ENCODE assay signal across 1 cellular context in the genomic region with DNA sequence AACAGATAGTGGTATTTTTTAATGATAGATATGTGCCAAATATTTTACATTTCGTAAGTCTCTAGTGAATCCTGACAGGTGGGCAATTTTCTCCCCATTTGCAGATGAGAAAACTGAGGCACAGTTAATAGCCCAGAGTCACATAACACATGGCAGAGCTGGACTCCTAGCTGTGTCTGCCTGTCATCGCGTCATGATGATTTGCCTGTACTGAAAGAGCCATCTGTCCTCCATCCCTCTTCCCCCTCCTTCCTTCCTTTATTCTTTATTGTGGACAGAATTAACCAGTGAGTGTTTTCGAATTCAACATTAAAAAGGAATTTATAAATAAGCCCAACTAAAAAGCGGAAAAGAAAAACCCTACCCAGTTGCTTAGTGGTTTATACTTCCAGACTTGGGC.
A peak's percentile ranks its signal among the peaks of the same experiment; 100 is the strongest.
TF ChIP-seq lines count a peak whose summit lies in the region.

No MANE protein-coding gene starts in this region.

TF ChIP-seq in HepG2, 621 proteins besides CTCF, POLR2A, EP300 and RAD21:
- TF ChIP-seq ZNF629 (CRISPR knock-in tag; conservative IDR thresholded peaks at IDR 0.05) = peak; percentile 38; the same call in 1 of the 2 replicates
- no peak for TF ChIP-seq NR1H2 (CRISPR knock-in tag; IDR thresholded peaks at IDR 0.05; ENCODE audit: borderline replicate concordance, low read depth)
